8 cellular contexts compared by ENCODE assay signal in the genomic region with DNA sequence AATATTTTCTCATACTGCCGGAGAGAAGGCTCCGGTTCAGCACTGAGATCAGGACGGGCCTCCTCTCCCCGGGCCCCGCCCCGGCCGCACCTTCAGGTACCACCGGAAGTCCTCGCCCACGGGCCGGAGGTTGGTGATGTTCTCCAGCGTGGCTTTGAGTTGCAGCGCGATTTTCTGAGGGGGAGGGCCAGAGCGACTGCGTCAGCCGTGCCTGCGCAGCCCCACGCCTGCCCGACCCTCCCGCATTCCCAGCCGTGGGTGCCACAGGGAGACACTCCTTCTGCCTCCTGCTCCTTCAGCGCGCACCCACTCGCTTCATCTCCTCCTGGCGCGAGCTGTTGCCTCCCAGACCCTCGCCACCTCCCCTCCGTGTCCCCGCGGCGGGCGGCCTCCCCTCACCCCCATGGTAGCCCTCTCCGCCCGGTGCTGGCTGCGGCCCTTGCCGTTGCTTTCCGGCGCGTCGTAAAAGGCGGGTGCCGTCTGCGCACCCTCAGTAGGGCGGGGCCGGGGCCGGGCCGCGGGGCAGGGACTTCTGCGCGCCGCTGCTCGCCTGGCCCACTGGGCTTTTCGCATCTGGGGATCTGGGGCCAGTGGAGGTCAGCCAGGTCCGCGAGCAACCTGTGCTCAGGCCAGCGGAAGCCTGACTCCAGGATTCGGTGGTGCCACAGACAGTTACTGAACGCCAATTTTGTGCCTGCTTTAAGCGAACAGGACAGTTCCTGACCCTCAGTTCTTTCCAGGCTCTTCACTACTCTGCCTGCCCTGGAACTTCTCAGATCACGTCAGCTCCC. TPM values are rescaled to one million over a fixed set of nuclear protein-coding genes. Genes with fewer than 3 reads are reported as not detected.
DNase-seq lines count a peak whose midpoint lies in the region; ATAC-seq, FAIRE-seq and TF ChIP-seq lines count a peak whose summit lies in the region.

A gene (minus strand): TSS at position 464 of the 791 bp plus-strand sequence. CDS start 59 bp downstream, at position 405.

- peak within 1 kb of the TSS; percentile 67 for H3K27ac ChIP-seq in OCI-LY7 (ENCODE audit: low read depth, low read length, poor library complexity, severe bottlenecking)

- H3K4me3 ChIP-seq in OCI-LY7 (ENCODE audit: low read depth, low read length, poor library complexity, severe bottlenecking), result peak within 1 kb of the TSS; percentile 80
- peak within 1 kb of the TSS; percentile 77 for H3K4me3 ChIP-seq in epithelial cell of esophagus (ENCODE audit: low read length)
- H3K4me3 ChIP-seq in mucosa of descending colon, result peak within 1 kb of the TSS; percentile 58

- H3K36me3 ChIP-seq in OCI-LY7 (ENCODE audit: insufficient read depth, low read length) (peaks cover 27% of the 10 kb centered on the region; the same call in 1 of the 2 replicates), mucosa of descending colon (ENCODE audit: low read depth) (no peaks in the 10 kb centered on the region)

- H3K4me1 ChIP-seq in OCI-LY7 (ENCODE audit: insufficient read depth, low read length, poor library complexity, severe bottlenecking) (peaks cover 13% of the 10 kb centered on the region), mucosa of descending colon (ENCODE audit: low read depth) (peaks cover 10% of the 10 kb centered on the region)

- FAIRE-seq in D721Med (lab: Jason Lieb, UNC), result no peak

- DNase-seq in D721Med (ENCODE audit: insufficient read length, low spot score), result peak; percentile 58
- DNase-seq in HuH-7.5 (ENCODE audit: low spot score), result peak; percentile 77
- DNase-seq in OCI-LY7 (ENCODE audit: low spot score), result peak; percentile 94
- DNase-seq in activated T-cell treated with anti-CD3 and anti-CD28 coated beads for 4 hours, result peak; percentile 89
- peak; percentile 96 for DNase-seq in epithelial cell of esophagus (ENCODE audit: low read depth)
- peak; percentile 97 to 98 (median 97) for DNase-seq in mucosa of descending colon
- peak; percentile 94 for DNase-seq in stimulated activated CD8-positive, alpha-beta memory T cell treated with anti-CD3 and anti-CD28 coated beads, Interleukin-4, amount 100 ng/mL, for 24 hours (ENCODE audit: low read depth)

- H3K9me3 ChIP-seq in OCI-LY7 (ENCODE audit: low read length) (no peaks in the 10 kb centered on the region), mucosa of descending colon (no peaks in the 10 kb centered on the region)

- no peaks in the 10 kb centered on the region for H3K9me2 ChIP-seq in OCI-LY7 (ENCODE audit: insufficient read depth, low read length)

- peak within 1 kb of the TSS; percentile 91 for H3K4me2 ChIP-seq in OCI-LY7 (ENCODE audit: low read length)

- peaks cover 8% of the 10 kb centered on the region; the same call in 1 of the 2 replicates for H3K79me2 ChIP-seq in OCI-LY7 (ENCODE audit: insufficient read depth, low read depth, low read length)

- BruUV-seq in OCI-LY7 (replicated peaks; lab: Mats Ljungman, UMichigan), result no TSS peak

- no peak for TF ChIP-seq CTCF in D721Med (IDR thresholded peaks at IDR 0.05; ENCODE audit: insufficient read depth, missing control alignments)
- TF ChIP-seq CTCF in OCI-LY7 (conservative IDR thresholded peaks at IDR 0.05; ENCODE audit: low read length), result no peak
- TF ChIP-seq CTCF in epithelial cell of esophagus (IDR thresholded peaks at IDR 0.05; ENCODE audit: insufficient read depth, low read depth, low read length, missing control alignments), result no peak
- TF ChIP-seq CTCF in mucosa of descending colon (IDR thresholded peaks at IDR 0.05), result no peak

- ATAC-seq in GM21526 (IDR thresholded peaks at IDR 0.05; ENCODE audit: low FRiP score, unreplicated experiment), result peak; percentile 89
- peak; percentile 98 for ATAC-seq in mucosa of descending colon

- peak within 1 kb of the TSS; percentile 50; the same call in 1 of the 2 replicates for H2AFZ ChIP-seq in OCI-LY7 (ENCODE audit: low read length)

- H4K20me1 ChIP-seq in OCI-LY7 (ENCODE audit: insufficient read depth, low read length), result no peaks in the 10 kb centered on the region

- intact Hi-C loops in OCI-LY7 (cut with micrococcal nuclease; ENCODE audit: unreplicated experiment) (loop anchor here (1.0 kb wide), 1 partner anchor 106 kb away; no protein-coding TSS in a partner anchor), mucosa of descending colon (cut with DNase I, micrococcal nuclease) (no loop called here)

- CTCF ChIA-PET in OCI-LY7 (lab: Charles Lee; ENCODE audit: unreplicated experiment), result no interaction called here

- POLR2A ChIA-PET in OCI-LY7 (lab: Charles Lee), result interaction anchor here (0.8 to 1.1 kb wide), 4 partner anchors 12 to 29 kb away, joined by 3 to 4 read pairs (median 4); no protein-coding TSS in a partner anchor

RNA-seq across cellular contexts. Expression of the gene that starts here (rescaled TPM):
- 51.4 and 67.3 TPM in 2 replicates for total RNA-seq in OCI-LY7 (2014; rRNA removed; shearing (Covaris generic))
- total RNA-seq in OCI-LY7 (2022) (44.6 and 46.7 TPM in 2 replicates), mucosa of descending colon (10 to 100 TPM; 38.1 to 65.7 (median 40.6) TPM)

Comparison
In these comparisons a context has a peak if more than half of its experiments do, and no peak if none do; other contexts are left out.
1. Peak in every context shown above with its lines: DNase-seq, ATAC-seq, H3K4me3 ChIP-seq and H3K27ac ChIP-seq.